Comparison of ENCODE assay signal across 8 cellular contexts in the genomic region with DNA sequence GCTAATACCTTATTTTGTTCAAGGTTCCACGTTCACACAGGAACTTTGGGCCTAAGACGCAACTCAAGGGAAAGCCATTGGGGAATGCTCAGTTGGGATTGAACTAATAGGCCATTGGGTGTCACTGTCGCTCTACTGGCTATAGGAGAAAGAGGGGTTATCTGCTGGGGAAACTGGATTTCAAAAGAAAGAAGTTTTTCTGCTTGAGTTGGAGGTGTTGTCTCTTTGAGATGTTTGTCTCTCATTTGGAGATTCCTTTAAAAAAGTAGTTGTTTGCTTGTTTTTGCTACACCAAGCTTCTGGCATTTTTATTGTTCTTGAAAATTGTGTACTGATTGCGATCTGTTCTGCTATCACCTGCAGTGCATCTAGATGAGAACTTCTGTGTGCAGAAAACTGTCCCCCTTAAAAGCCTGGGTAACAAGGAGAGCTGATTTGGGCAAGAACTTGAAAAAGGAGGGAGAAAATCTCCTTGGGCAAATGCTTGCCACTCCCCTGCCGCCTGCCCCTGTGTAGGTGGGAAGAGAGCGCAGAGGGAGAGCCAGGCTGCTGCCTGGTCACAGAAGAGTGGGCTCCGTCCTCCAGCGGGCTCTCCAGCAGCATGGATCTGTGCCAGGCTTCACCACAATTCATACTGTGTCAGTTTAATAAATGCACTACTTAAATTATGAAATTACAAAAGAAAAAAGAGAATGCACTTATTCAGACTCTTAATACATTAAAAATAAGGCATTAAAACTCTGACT. TPM values are rescaled to one million over a fixed set of nuclear protein-coding genes. Genes with fewer than 3 reads are reported as not detected.
DNase-seq lines count a peak whose midpoint lies in the region; ATAC-seq and TF ChIP-seq lines count a peak whose summit lies in the region.

No MANE protein-coding gene starts in this region.

- intact Hi-C loops in MCF 10A (cut with micrococcal nuclease): loop anchor here (1.0 to 5.0 kb wide), 3 partner anchors 123 to 428 kb away; no protein-coding TSS in a partner anchor
- intact Hi-C loops in naive thymus-derived CD4-positive, alpha-beta T cell (cut with micrococcal nuclease): loop anchor here (5.0 to 10.0 kb wide), 2 partner anchors 33 to 120 kb away; no protein-coding TSS in a partner anchor
- intact Hi-C loops in ovary (cut with DNase I): no loop called here

- no peaks in the 10 kb centered on the region for H3K27me3 Mint-ChIP-seq in MCF 10A (ENCODE audit: insufficient read depth, unreplicated experiment)
- H3K27me3 Mint-ChIP-seq in naive thymus-derived CD4-positive, alpha-beta T cell: no peaks in the 10 kb centered on the region

- no peak overlapping the region for H3K4me3 Mint-ChIP-seq in MCF 10A (ENCODE audit: unreplicated experiment)
- H3K4me3 Mint-ChIP-seq in naive thymus-derived CD4-positive, alpha-beta T cell: peak overlapping the region in 8 of 10 donors; percentile 5 to 57 (median 24)

- no peaks in the 10 kb centered on the region for H3K36me3 Mint-ChIP-seq in MCF 10A (ENCODE audit: insufficient read depth, unreplicated experiment)
- peaks cover 0 to 10% (median 5%) of the 10 kb centered on the region in 5 donors for H3K36me3 Mint-ChIP-seq in naive thymus-derived CD4-positive, alpha-beta T cell

- H3K4me1 Mint-ChIP-seq in MCF 10A (ENCODE audit: insufficient read depth, unreplicated experiment): peaks cover 37% of the 10 kb centered on the region
- H3K4me1 Mint-ChIP-seq in naive thymus-derived CD4-positive, alpha-beta T cell: peaks cover 64 to 93% (median 86%) of the 10 kb centered on the region in 7 donors

- DNase-seq in AG09319 (ENCODE audit: extremely low read depth, low read depth) (no peak), NCI-H345 treated with DMSO at 0.1 percent for 48 hours (lab: John Stamatoyannopoulos, UW; ENCODE audit: unreplicated experiment) (peak; percentile 47), MCF 10A (ENCODE audit: unreplicated experiment) (no peak), ovary (no peak)
- DNase-seq in naive thymus-derived CD4-positive, alpha-beta T cell: no peak

- no peaks in the 10 kb centered on the region for H3K36me3 ChIP-seq in naive thymus-derived CD4-positive, alpha-beta T cell (ENCODE audit: control insufficient read depth in 2 of 3, insufficient read depth in 3 of 3, low read length in 3 of 3)
- H3K36me3 ChIP-seq in ovary: no peaks in the 10 kb centered on the region

- POLR2A ChIA-PET in MCF 10A (lab: Yijun Ruan, JAX): interaction anchor here (0.8 to 2.5 kb wide), 2 partner anchors 9 to 85 kb away, joined by 4 to 11 read pairs; no protein-coding TSS in a partner anchor
- POLR2A ChIA-PET in naive thymus-derived CD4-positive, alpha-beta T cell (lab: Charles Lee): interaction anchor here (0.6 kb wide), 1 partner anchor 1081 kb away, joined by 3 read pairs; no protein-coding TSS in a partner anchor

- peak; percentile 48 for TF ChIP-seq CTCF in AG09319 (IDR thresholded peaks at IDR 0.05; ENCODE audit: low read depth, low read length)
- peak; percentile 47 for TF ChIP-seq CTCF in GM12872 (IDR thresholded peaks at IDR 0.05; ENCODE audit: insufficient read depth, low read depth, low read length)
- TF ChIP-seq CTCF in MCF 10A (IDR thresholded peaks at IDR 0.05; ENCODE audit: unreplicated experiment): peak; percentile 45
- no peak for TF ChIP-seq CTCF in ovary (IDR thresholded peaks at IDR 0.05)

- H3K9me3 ChIP-seq in naive thymus-derived CD4-positive, alpha-beta T cell (ENCODE audit: control insufficient read depth in 2 of 3, low read length in 3 of 3): no peaks in the 10 kb centered on the region
- no peaks in the 10 kb centered on the region for H3K9me3 ChIP-seq in ovary

- H3K27ac ChIP-seq in naive thymus-derived CD4-positive, alpha-beta T cell (ENCODE audit: low read depth, low read length): no peak overlapping the region
- no peak overlapping the region for H3K27ac ChIP-seq in ovary

- no peaks in the 10 kb centered on the region for H3K27me3 ChIP-seq in naive thymus-derived CD4-positive, alpha-beta T cell (ENCODE audit: control insufficient read depth in 2 of 2, insufficient read depth in 2 of 2, low read length in 2 of 2)
- H3K27me3 ChIP-seq in ovary: no peaks in the 10 kb centered on the region

- peak overlapping the region; percentile 55 for H3K27ac Mint-ChIP-seq in MCF 10A (ENCODE audit: low read depth, unreplicated experiment)
- peak overlapping the region in 6 of 9 donors; percentile 50 to 79 (median 67) for H3K27ac Mint-ChIP-seq in naive thymus-derived CD4-positive, alpha-beta T cell

- H3K4me3 ChIP-seq in naive thymus-derived CD4-positive, alpha-beta T cell (ENCODE audit: low read length): no peak overlapping the region
- no peak overlapping the region for H3K4me3 ChIP-seq in ovary

- WGBS in ovary, 3 donors: 85 to 90% (median 86%) methylated on average over 8 of the region's 8 CpGs

- TF ChIP-seq EP300 in ovary (IDR thresholded peaks at IDR 0.05): no peak

- H3K4me1 ChIP-seq in naive thymus-derived CD4-positive, alpha-beta T cell (ENCODE audit: control insufficient read depth in 2 of 2, insufficient read depth in 2 of 2, low read length in 2 of 2): peaks cover 62 to 78% of the 10 kb centered on the region in 2 donors
- peaks cover 6% of the 10 kb centered on the region for H3K4me1 ChIP-seq in ovary (ENCODE audit: insufficient read depth)

- no peaks in the 10 kb centered on the region for H3K9me3 Mint-ChIP-seq in MCF 10A (ENCODE audit: unreplicated experiment)
- H3K9me3 Mint-ChIP-seq in naive thymus-derived CD4-positive, alpha-beta T cell: no peaks in the 10 kb centered on the region

- no TSS peak for BruUV-seq in MCF 10A (replicated peaks; lab: Mats Ljungman, UMichigan)

- ATAC-seq in naive thymus-derived CD4-positive, alpha-beta T cell: no peak
- ATAC-seq in GM21825 (IDR thresholded peaks at IDR 0.05; ENCODE audit: unreplicated experiment): no peak
- no peak for ATAC-seq in GM18519 (IDR thresholded peaks at IDR 0.05; ENCODE audit: low FRiP score, unreplicated experiment)

- TF ChIP-seq POLR2A in ovary (IDR thresholded peaks at IDR 0.05): no peak

- CTCF ChIA-PET in MCF 10A (lab: Yijun Ruan, JAX): interaction anchor here (0.5 to 1.3 kb wide), 8 partner anchors 8 to 1414 kb away, joined by 3 to 6 read pairs (median 3); no protein-coding TSS in a partner anchor
- CTCF ChIA-PET in naive thymus-derived CD4-positive, alpha-beta T cell (lab: Charles Lee): interaction anchor here (2.4 kb wide), 1 partner anchor 20 kb away, joined by 12 read pairs; no protein-coding TSS in a partner anchor

RNA-seq across cellular contexts. Expression of gene PEX14, which starts 39.9 kb away (rescaled TPM):
- 22.2 and 26.6 TPM in 2 replicates for total RNA-seq in MCF 10A (2022)
- total RNA-seq in naive thymus-derived CD4-positive, alpha-beta T cell: 10 to 100 TPM; 20.9 to 27.8 (median 22.0) TPM
- polyA plus RNA-seq in naive thymus-derived CD4-positive, alpha-beta T cell: 1 to 10 TPM; 3.6 to 6.8 TPM
- total RNA-seq in ovary: 10 to 100 TPM in 6 of 7 donors, 1 to 10 TPM in 1; 7.5 to 22.9 (median 16.7) TPM
- 10 to 100 TPM in 1 of 2 donors, 1 to 10 TPM in 1; 3.3 to 19.6 TPM for polyA plus RNA-seq in ovary

RNA-seq across cellular contexts. Expression of gene DFFA, which starts 42.3 kb away (rescaled TPM):
- total RNA-seq in MCF 10A (2022): 51.3 and 55.7 TPM in 2 replicates
- total RNA-seq in naive thymus-derived CD4-positive, alpha-beta T cell: 10 to 100 TPM; 13.5 to 36.0 (median 23.4) TPM
- 10 to 100 TPM; 16.5 to 36.7 TPM for polyA plus RNA-seq in naive thymus-derived CD4-positive, alpha-beta T cell
- total RNA-seq in ovary: 10 to 100 TPM; 14.8 to 37.4 (median 33.0) TPM
- 10 to 100 TPM; 17.7 to 36.7 TPM for polyA plus RNA-seq in ovary

Comparison
In these comparisons a context has a peak if more than half of its experiments do, and no peak if none do; other contexts are left out.
1. CTCF ChIP-seq: peak in AG09319 (single experiment), GM12872 (single experiment) and MCF 10A (single experiment); none in ovary (0 of 3).
2. intact Hi-C loops: an anchor here in MCF 10A (1.0 to 5.0 kb wide) and naive thymus-derived CD4-positive, alpha-beta T cell (5.0 to 10.0 kb wide); none called in ovary.